10 cellular contexts compared by ENCODE assay signal in the genomic region with DNA sequence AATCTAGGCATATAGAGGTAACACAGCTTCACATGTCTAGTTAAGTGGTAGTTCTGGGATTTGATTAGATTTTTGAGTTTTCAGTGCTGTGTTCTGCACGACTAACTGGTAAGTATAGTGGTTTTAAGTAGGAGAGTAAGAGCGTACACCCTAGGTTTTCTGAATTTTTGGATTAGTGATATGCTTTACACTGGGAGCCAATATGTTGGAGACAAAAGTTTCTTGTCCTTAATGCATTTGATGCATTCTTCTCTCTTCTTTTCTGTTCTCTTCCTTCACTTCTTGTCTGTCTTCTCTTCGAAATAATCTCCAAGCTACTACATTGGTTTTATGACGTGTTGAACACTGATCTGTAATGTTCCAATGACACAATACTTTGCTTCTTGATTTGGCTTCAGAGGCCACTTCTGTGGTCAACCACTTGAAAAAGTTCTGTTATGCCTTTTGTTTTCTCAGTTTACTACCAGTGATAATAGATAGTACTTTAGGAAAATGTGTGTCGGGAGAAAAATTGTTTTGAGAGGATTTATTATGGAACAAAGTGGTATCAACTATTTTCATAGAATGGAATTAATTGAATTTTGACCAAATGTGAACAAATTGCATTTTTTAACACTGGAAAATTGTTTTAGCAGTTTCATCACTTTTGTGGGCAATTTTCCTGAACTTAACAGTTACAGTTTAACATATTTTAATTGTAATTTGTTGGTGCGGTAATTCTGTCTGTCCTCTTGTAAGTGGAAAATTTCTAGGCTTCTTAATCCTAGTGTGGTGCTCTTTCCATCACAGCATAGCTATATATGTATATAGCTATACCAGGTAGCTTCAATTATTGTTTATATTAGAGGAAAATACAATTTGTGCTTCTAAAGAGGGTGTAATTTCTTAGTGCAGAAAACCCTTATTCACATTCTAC. TPM values are rescaled to one million over a fixed set of nuclear protein-coding genes. Genes with fewer than 3 reads are reported as not detected.
DNase-seq lines count a peak whose midpoint lies in the region; ATAC-seq and TF ChIP-seq lines count a peak whose summit lies in the region.
"Had no signal": no experiment of that assay in that cellular context is flagged by ENCODE, and none has a peak within 500 bp of the region (broad histone marks: within the 10 kb centered on the region; RNA-seq: fewer than 3 reads in every experiment).

No MANE protein-coding gene starts in this region.

- H3K27ac ChIP-seq in SJCRH30 (no peak overlapping the region), stomach (no peak overlapping the region)

- H3K36me3 Mint-ChIP-seq in activated CD4-positive, alpha-beta T cell treated with anti-CD3 and anti-CD28 coated beads, Interleukin-2, amount 10 ng/mL, durations not matched to agents 24 days and 14 days (ENCODE audit: low read depth): peaks cover 58% of the 10 kb centered on the region
- H3K36me3 Mint-ChIP-seq in glutamatergic neuron (ENCODE audit: unreplicated experiment): peaks cover 9% of the 10 kb centered on the region

- WGBS in stomach, 5 donors: 53 to 77% (median 65%) methylated on average over 6 of the region's 6 CpGs

- H3K4me3 ChIP-seq in SJCRH30: peak overlapping the region; percentile 96
- H3K4me3 ChIP-seq in stomach: peak overlapping the region; percentile 79 to 90 (median 90)

- no peaks in the 10 kb centered on the region for H3K27me3 Mint-ChIP-seq in activated CD4-positive, alpha-beta T cell treated with anti-CD3 and anti-CD28 coated beads, Interleukin-2, amount 10 ng/mL, durations not matched to agents 24 days and 14 days
- peaks cover 5% of the 10 kb centered on the region for H3K27me3 Mint-ChIP-seq in glutamatergic neuron (ENCODE audit: unreplicated experiment)

- no peak for TF ChIP-seq EP300 in stomach (IDR thresholded peaks at IDR 0.05)

- DNase-seq in activated CD4-positive, alpha-beta T cell treated with anti-CD3 and anti-CD28 coated beads, Interleukin-2, amount 10 ng/mL, durations not matched to agents 24 days and 14 days: peak; percentile 79
- DNase-seq in activated CD4-positive, alpha-beta T cell treated with anti-CD3 and anti-CD28 coated beads for 1 hour: no peak
- peak in 1 of 2 experiments; percentile 43 for DNase-seq in SJCRH30
- DNase-seq in glutamatergic neuron: no peak
- DNase-seq in stomach: no peak
- no peak for DNase-seq in cortex of kidney (lab: John Stamatoyannopoulos, UW)
- DNase-seq: COR-L47 had no signal

- H3K27me3 ChIP-seq in SJCRH30: no peaks in the 10 kb centered on the region
- H3K27me3 ChIP-seq in stomach: peaks cover 0 to 15% (median 3%) of the 10 kb centered on the region in 3 donors

- H3K9me3 Mint-ChIP-seq in activated CD4-positive, alpha-beta T cell treated with anti-CD3 and anti-CD28 coated beads, Interleukin-2, amount 10 ng/mL, durations not matched to agents 24 days and 14 days: no peaks in the 10 kb centered on the region
- H3K9me3 Mint-ChIP-seq in glutamatergic neuron (ENCODE audit: unreplicated experiment): peaks cover 2% of the 10 kb centered on the region

- H3K9me3 ChIP-seq in SJCRH30 (replicated peaks): no peaks in the 10 kb centered on the region
- no peaks in the 10 kb centered on the region for H3K9me3 ChIP-seq in stomach

- ATAC-seq in GM18517 (IDR thresholded peaks at IDR 0.05; ENCODE audit: unreplicated experiment) (no peak), GM18519 (IDR thresholded peaks at IDR 0.05; ENCODE audit: low FRiP score, unreplicated experiment) (no peak)

- peaks cover 40% of the 10 kb centered on the region for H3K4me1 Mint-ChIP-seq in activated CD4-positive, alpha-beta T cell treated with anti-CD3 and anti-CD28 coated beads, Interleukin-2, amount 10 ng/mL, durations not matched to agents 24 days and 14 days
- H3K4me1 Mint-ChIP-seq in glutamatergic neuron (ENCODE audit: low read depth, unreplicated experiment): peaks cover 5% of the 10 kb centered on the region

- H3K4me3 Mint-ChIP-seq in activated CD4-positive, alpha-beta T cell treated with anti-CD3 and anti-CD28 coated beads, Interleukin-2, amount 10 ng/mL, durations not matched to agents 24 days and 14 days: peak overlapping the region; percentile 83
- peak overlapping the region; percentile 80 for H3K4me3 Mint-ChIP-seq in glutamatergic neuron (ENCODE audit: unreplicated experiment)

- H3K27ac Mint-ChIP-seq in activated CD4-positive, alpha-beta T cell treated with anti-CD3 and anti-CD28 coated beads, Interleukin-2, amount 10 ng/mL, durations not matched to agents 24 days and 14 days: peak overlapping the region; percentile 79
- H3K27ac Mint-ChIP-seq in glutamatergic neuron (ENCODE audit: unreplicated experiment): no peak overlapping the region

- intact Hi-C loops in activated CD4-positive, alpha-beta T cell treated with anti-CD3 and anti-CD28 coated beads, Interleukin-2, amount 10 ng/mL, durations not matched to agents 24 days and 14 days (cut with micrococcal nuclease): loop anchor here (1.0 to 10.0 kb wide), 9 partner anchors 66 to 311 kb away; a partner anchor contains a TSS
- intact Hi-C loops in stomach (cut with DNase I; ENCODE audit: low total_unique reads): loop anchor here (10.0 kb wide), 1 partner anchor 111 kb away; no protein-coding TSS in a partner anchor

- TF ChIP-seq CTCF in glutamatergic neuron (IDR thresholded peaks at IDR 0.05; ENCODE audit: partially characterized antibody, unreplicated experiment): no peak
- no peak for TF ChIP-seq CTCF in stomach (IDR thresholded peaks at IDR 0.05)

- no peak for TF ChIP-seq POLR2A in stomach (IDR thresholded peaks at IDR 0.05)

- H3K4me1 ChIP-seq in SJCRH30 (peaks cover 6% of the 10 kb centered on the region), stomach (peaks cover 0 to 42% (median 32%) of the 10 kb centered on the region in 4 donors)

- H3K36me3 ChIP-seq in SJCRH30 (no peaks in the 10 kb centered on the region), stomach (no peaks in the 10 kb centered on the region)

RNA-seq across cellular contexts. Expression of a gene that starts 2.6 kb away (rescaled TPM):
- total RNA-seq in activated CD4-positive, alpha-beta T cell treated with anti-CD3 and anti-CD28 coated beads, Interleukin-2, amount 10 ng/mL, durations not matched to agents 24 days and 14 days: 49.3 and 52.8 TPM in 2 replicates
- total RNA-seq in SJCRH30 (2014; rRNA removed; shearing (Covaris generic)): 23.5 and 26.0 TPM in 2 replicates
- 14.1 TPM for total RNA-seq in glutamatergic neuron (ENCODE audit: unreplicated experiment)
- total RNA-seq in stomach: 10 to 100 TPM; 13.8 to 49.2 (median 19.3) TPM
- polyA plus RNA-seq in stomach: 1 to 10 TPM; 1.2 TPM
- total RNA-seq: RPMI7951 had no signal
